ENCODE assay signal across 1 cellular context in the genomic region with DNA sequence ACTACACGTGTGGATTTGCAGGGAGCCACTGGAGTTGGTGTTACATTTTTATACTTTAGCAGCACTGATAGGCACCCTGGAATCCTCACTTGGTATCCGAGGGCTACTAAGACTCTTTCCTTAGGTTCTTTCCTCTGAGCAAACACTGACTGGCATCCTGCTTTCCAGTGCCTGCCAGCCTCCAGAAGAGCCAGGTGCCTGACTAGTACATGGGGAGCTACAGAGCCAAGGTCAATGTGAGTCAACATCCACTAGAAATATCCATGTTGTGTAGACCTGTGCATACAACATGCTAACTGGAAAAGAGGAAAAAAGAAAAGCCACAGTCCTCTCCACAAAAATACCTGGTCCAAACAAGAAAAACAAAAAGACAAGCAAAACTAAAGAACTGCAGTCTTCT.
TF ChIP-seq lines count a peak whose summit lies in the region.

No MANE protein-coding gene starts in this region.

TF ChIP-seq in K562, 482 proteins besides CTCF, POLR2A, EP300 and RAD21:
- TF ChIP-seq ZNF165 (CRISPR knock-in tag; IDR thresholded peaks at IDR 0.05; ENCODE audit: borderline replicate concordance) (no peak), RBM17 (IDR thresholded peaks at IDR 0.05; ENCODE audit: borderline replicate concordance, low read depth, low read length) (no peak), ZNF140 (CRISPR knock-in tag; IDR thresholded peaks at IDR 0.05) (no peak), SPI1 (IDR thresholded peaks at IDR 0.05; ENCODE audit: borderline replicate concordance, low read depth, low read length) (no peak), HOXB6 (CRISPR knock-in tag; IDR thresholded peaks at IDR 0.05; ENCODE audit: borderline replicate concordance) (no peak), ZNF124 (CRISPR knock-in tag; IDR thresholded peaks at IDR 0.05) (no peak), BRD9 (IDR thresholded peaks at IDR 0.05; ENCODE audit: low read depth, partially characterized antibody) (no peak), TBP (optimal IDR thresholded peaks at IDR 0.05; ENCODE audit: low read depth, low read length) (no peak), ZNF830 (CRISPR knock-in tag; IDR thresholded peaks at IDR 0.05) (no peak), STAT5A (IDR thresholded peaks at IDR 0.05; ENCODE audit: borderline replicate concordance, low read length) (no peak), SAP30 (IDR thresholded peaks at IDR 0.05; ENCODE audit: borderline replicate concordance, insufficient read depth, low read depth, low read length, poor library complexity, severe bottlenecking) (no peak), SP1 (CRISPR knock-in tag; IDR thresholded peaks at IDR 0.05) (no peak), ZNF436 (CRISPR knock-in tag; IDR thresholded peaks at IDR 0.05) (no peak), SIX5 (IDR thresholded peaks at IDR 0.05; ENCODE audit: borderline replicate concordance in 1 of 2, insufficient read depth in 1 of 2, low read depth in 1 of 2, low read length in 2 of 2) (no peak), ZNF778 (CRISPR knock-in tag; IDR thresholded peaks at IDR 0.05) (no peak)
- TF ChIP-seq, protein P1, sequence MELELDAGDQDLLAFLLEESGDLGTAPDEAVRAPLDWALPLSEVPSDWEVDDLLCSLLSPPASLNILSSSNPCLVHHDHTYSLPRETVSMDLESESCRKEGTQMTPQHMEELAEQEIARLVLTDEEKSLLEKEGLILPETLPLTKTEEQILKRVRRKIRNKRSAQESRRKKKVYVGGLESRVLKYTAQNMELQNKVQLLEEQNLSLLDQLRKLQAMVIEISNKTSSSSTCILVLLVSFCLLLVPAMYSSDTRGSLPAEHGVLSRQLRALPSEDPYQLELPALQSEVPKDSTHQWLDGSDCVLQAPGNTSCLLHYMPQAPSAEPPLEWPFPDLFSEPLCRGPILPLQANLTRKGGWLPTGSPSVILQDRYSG (tag; conservative IDR thresholded peaks at IDR 0.05; ENCODE audit: low read depth), result no peak
- TF ChIP-seq, protein P2, sequence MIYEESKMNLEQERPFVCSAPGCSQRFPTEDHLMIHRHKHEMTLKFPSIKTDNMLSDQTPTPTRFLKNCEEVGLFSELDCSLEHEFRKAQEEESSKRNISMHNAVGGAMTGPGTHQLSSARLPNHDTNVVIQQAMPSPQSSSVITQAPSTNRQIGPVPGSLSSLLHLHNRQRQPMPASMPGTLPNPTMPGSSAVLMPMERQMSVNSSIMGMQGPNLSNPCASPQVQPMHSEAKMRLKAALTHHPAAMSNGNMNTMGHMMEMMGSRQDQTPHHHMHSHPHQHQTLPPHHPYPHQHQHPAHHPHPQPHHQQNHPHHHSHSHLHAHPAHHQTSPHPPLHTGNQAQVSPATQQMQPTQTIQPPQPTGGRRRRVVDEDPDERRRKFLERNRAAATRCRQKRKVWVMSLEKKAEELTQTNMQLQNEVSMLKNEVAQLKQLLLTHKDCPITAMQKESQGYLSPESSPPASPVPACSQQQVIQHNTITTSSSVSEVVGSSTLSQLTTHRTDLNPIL (CRISPR knock-in tag; IDR thresholded peaks at IDR 0.05), result no peak
- TF ChIP-seq, protein P3, sequence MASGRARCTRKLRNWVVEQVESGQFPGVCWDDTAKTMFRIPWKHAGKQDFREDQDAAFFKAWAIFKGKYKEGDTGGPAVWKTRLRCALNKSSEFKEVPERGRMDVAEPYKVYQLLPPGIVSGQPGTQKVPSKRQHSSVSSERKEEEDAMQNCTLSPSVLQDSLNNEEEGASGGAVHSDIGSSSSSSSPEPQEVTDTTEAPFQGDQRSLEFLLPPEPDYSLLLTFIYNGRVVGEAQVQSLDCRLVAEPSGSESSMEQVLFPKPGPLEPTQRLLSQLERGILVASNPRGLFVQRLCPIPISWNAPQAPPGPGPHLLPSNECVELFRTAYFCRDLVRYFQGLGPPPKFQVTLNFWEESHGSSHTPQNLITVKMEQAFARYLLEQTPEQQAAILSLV (tag; IDR thresholded peaks at IDR 0.05), result no peak
